In the genomic region with DNA sequence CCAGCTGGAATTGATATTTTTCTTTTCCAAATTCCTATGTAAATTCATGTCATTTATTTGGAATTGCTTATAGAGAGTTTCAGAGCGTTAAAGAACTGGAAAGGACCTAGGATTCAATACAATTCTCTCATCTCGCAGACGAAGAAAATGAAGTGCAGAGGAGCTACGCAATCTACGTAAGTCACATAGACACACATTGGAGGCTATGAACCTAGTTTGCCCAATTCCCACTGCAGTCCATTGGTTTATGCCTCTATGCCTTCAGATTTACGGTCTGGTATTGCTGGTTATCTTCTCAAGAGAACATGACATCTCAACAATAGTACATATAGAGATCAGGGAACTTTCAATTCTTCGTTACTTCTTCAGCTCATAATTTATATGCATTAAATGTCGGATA, we compare ENCODE assay signal across 8 cellular contexts. TPM values are rescaled to one million over a fixed set of nuclear protein-coding genes. Genes with fewer than 3 reads are reported as not detected.
DNase-seq lines count a peak whose midpoint lies in the region; ATAC-seq and TF ChIP-seq lines count a peak whose summit lies in the region.

No MANE protein-coding gene starts in this region.

- peak overlapping the region; percentile 94 for H3K4me3 Mint-ChIP-seq in T-helper 2 cell treated with Interferon-gamma antibody and Interleukin-4, amounts not matched to agents 5 μg/mL and 100 μg/mL, for 36 hours
- H3K4me3 Mint-ChIP-seq in activated CD8-positive, alpha-beta T cell treated with anti-CD3 and anti-CD28 coated beads for 36 hours: peak overlapping the region; percentile 97
- H3K4me3 Mint-ChIP-seq in glutamatergic neuron (ENCODE audit: unreplicated experiment): peak overlapping the region; percentile 86
- H3K4me3 Mint-ChIP-seq in stimulated activated naive B cell treated with anti-CD40 and anti-IgM and Interleukin-4, amounts not matched to agents 10 μg/mL and 1 μg/mL and 100 μg/mL, for 72 hours: peak overlapping the region; percentile 95 to 97

- DNase-seq in T-helper 2 cell treated with Interferon-gamma antibody and Interleukin-4, amounts not matched to agents 5 μg/mL and 100 μg/mL, for 36 hours (ENCODE audit: low spot score): no peak
- no peak for DNase-seq in T-helper 2 cell
- no peak for DNase-seq in activated CD8-positive, alpha-beta T cell treated with anti-CD3 and anti-CD28 coated beads for 36 hours
- DNase-seq in glutamatergic neuron: no peak
- no peak for DNase-seq in stimulated activated naive B cell treated with anti-CD40 and anti-IgM and Interleukin-4, amounts not matched to agents 10 μg/mL and 1 μg/mL and 100 μg/mL, for 72 hours
- no peak for DNase-seq in islet precursor cell
- no peak for DNase-seq in NCI-H1694 treated with DMSO at 0.1 percent for 48 hours (lab: John Stamatoyannopoulos, UW)
- DNase-seq in NCI-H1105 (lab: John Stamatoyannopoulos, UW): no peak

- CTCF ChIA-PET in activated CD8-positive, alpha-beta T cell treated with anti-CD3 and anti-CD28 coated beads for 36 hours (lab: Charles Lee): interaction anchor here (1.4 to 3.1 kb wide), 4 partner anchors 9 to 125 kb away, joined by 4 to 20 read pairs (median 5); no protein-coding TSS in a partner anchor

- TF ChIP-seq CTCF in activated CD8-positive, alpha-beta T cell treated with anti-CD3 and anti-CD28 coated beads for 36 hours (IDR thresholded peaks at IDR 0.05): no peak
- no peak for TF ChIP-seq CTCF in glutamatergic neuron (IDR thresholded peaks at IDR 0.05; ENCODE audit: partially characterized antibody, unreplicated experiment)

- intact Hi-C loops in activated CD8-positive, alpha-beta T cell treated with anti-CD3 and anti-CD28 coated beads for 36 hours (cut with micrococcal nuclease): loop anchor here (10.0 kb wide), 1 partner anchor 110 kb away; a partner anchor contains a TSS

- POLR2A ChIA-PET in activated CD8-positive, alpha-beta T cell treated with anti-CD3 and anti-CD28 coated beads for 36 hours (lab: Charles Lee): interaction anchor here (0.9 to 1.2 kb wide), 4 partner anchors 16 to 273 kb away, joined by 3 to 4 read pairs (median 3); a partner anchor contains a TSS

- ATAC-seq in activated CD8-positive, alpha-beta T cell treated with anti-CD3 and anti-CD28 coated beads for 36 hours: no peak
- ATAC-seq in stimulated activated naive B cell treated with anti-CD40 and anti-IgM and Interleukin-4, amounts not matched to agents 10 μg/mL and 1 μg/mL and 100 μg/mL, for 72 hours (replicated peaks): no peak

- no peaks in the 10 kb centered on the region for H3K36me3 Mint-ChIP-seq in T-helper 2 cell treated with Interferon-gamma antibody and Interleukin-4, amounts not matched to agents 5 μg/mL and 100 μg/mL, for 36 hours (ENCODE audit: low read depth)
- no peaks in the 10 kb centered on the region for H3K36me3 Mint-ChIP-seq in activated CD8-positive, alpha-beta T cell treated with anti-CD3 and anti-CD28 coated beads for 36 hours (ENCODE audit: low read depth)
- no peaks in the 10 kb centered on the region for H3K36me3 Mint-ChIP-seq in glutamatergic neuron (ENCODE audit: unreplicated experiment)
- no peaks in the 10 kb centered on the region for H3K36me3 Mint-ChIP-seq in stimulated activated naive B cell treated with anti-CD40 and anti-IgM and Interleukin-4, amounts not matched to agents 10 μg/mL and 1 μg/mL and 100 μg/mL, for 72 hours

- peaks cover 22% of the 10 kb centered on the region for H3K27me3 Mint-ChIP-seq in T-helper 2 cell treated with Interferon-gamma antibody and Interleukin-4, amounts not matched to agents 5 μg/mL and 100 μg/mL, for 36 hours (ENCODE audit: low read depth)
- H3K27me3 Mint-ChIP-seq in activated CD8-positive, alpha-beta T cell treated with anti-CD3 and anti-CD28 coated beads for 36 hours: no peaks in the 10 kb centered on the region
- peaks cover 5% of the 10 kb centered on the region for H3K27me3 Mint-ChIP-seq in glutamatergic neuron (ENCODE audit: unreplicated experiment)
- no peaks in the 10 kb centered on the region for H3K27me3 Mint-ChIP-seq in stimulated activated naive B cell treated with anti-CD40 and anti-IgM and Interleukin-4, amounts not matched to agents 10 μg/mL and 1 μg/mL and 100 μg/mL, for 72 hours

- H3K27ac Mint-ChIP-seq in T-helper 2 cell treated with Interferon-gamma antibody and Interleukin-4, amounts not matched to agents 5 μg/mL and 100 μg/mL, for 36 hours: peak overlapping the region; percentile 91
- H3K27ac Mint-ChIP-seq in activated CD8-positive, alpha-beta T cell treated with anti-CD3 and anti-CD28 coated beads for 36 hours: no peak overlapping the region
- no peak overlapping the region for H3K27ac Mint-ChIP-seq in glutamatergic neuron (ENCODE audit: unreplicated experiment)
- H3K27ac Mint-ChIP-seq in stimulated activated naive B cell treated with anti-CD40 and anti-IgM and Interleukin-4, amounts not matched to agents 10 μg/mL and 1 μg/mL and 100 μg/mL, for 72 hours: peak overlapping the region; percentile 42

- peaks cover 24% of the 10 kb centered on the region for H3K4me1 Mint-ChIP-seq in T-helper 2 cell treated with Interferon-gamma antibody and Interleukin-4, amounts not matched to agents 5 μg/mL and 100 μg/mL, for 36 hours (ENCODE audit: low read depth)
- H3K4me1 Mint-ChIP-seq in activated CD8-positive, alpha-beta T cell treated with anti-CD3 and anti-CD28 coated beads for 36 hours (ENCODE audit: low read depth): peaks cover 24% of the 10 kb centered on the region
- H3K4me1 Mint-ChIP-seq in glutamatergic neuron (ENCODE audit: low read depth, unreplicated experiment): peaks cover 11% of the 10 kb centered on the region
- peaks cover 12 to 27% of the 10 kb centered on the region in 2 donors for H3K4me1 Mint-ChIP-seq in stimulated activated naive B cell treated with anti-CD40 and anti-IgM and Interleukin-4, amounts not matched to agents 10 μg/mL and 1 μg/mL and 100 μg/mL, for 72 hours

- H3K9me3 Mint-ChIP-seq in T-helper 2 cell treated with Interferon-gamma antibody and Interleukin-4, amounts not matched to agents 5 μg/mL and 100 μg/mL, for 36 hours: no peaks in the 10 kb centered on the region
- H3K9me3 Mint-ChIP-seq in activated CD8-positive, alpha-beta T cell treated with anti-CD3 and anti-CD28 coated beads for 36 hours: no peaks in the 10 kb centered on the region
- H3K9me3 Mint-ChIP-seq in glutamatergic neuron (ENCODE audit: unreplicated experiment): peaks cover 7% of the 10 kb centered on the region
- no peaks in the 10 kb centered on the region for H3K9me3 Mint-ChIP-seq in stimulated activated naive B cell treated with anti-CD40 and anti-IgM and Interleukin-4, amounts not matched to agents 10 μg/mL and 1 μg/mL and 100 μg/mL, for 72 hours

RNA-seq across cellular contexts. Expression of a gene that starts 1.0 kb away (rescaled TPM):
- 10 to 100 TPM; 21.4 to 24.3 TPM for total RNA-seq in activated CD8-positive, alpha-beta T cell treated with anti-CD3 and anti-CD28 coated beads for 36 hours
- 33.8 TPM for total RNA-seq in glutamatergic neuron (ENCODE audit: unreplicated experiment)

Comparison
In these comparisons a context has a peak if more than half of its experiments do, and no peak if none do; other contexts are left out.
1. H3K27ac Mint-ChIP-seq: peak in T-helper 2 cell treated with Interferon-gamma antibody and Interleukin-4, amounts not matched to agents 5 μg/mL and 100 μg/mL, for 36 hours (single experiment) and stimulated activated naive B cell treated with anti-CD40 and anti-IgM and Interleukin-4, amounts not matched to agents 10 μg/mL and 1 μg/mL and 100 μg/mL, for 72 hours (single experiment); none in activated CD8-positive, alpha-beta T cell treated with anti-CD3 and anti-CD28 coated beads for 36 hours (single experiment) and glutamatergic neuron (single experiment).
2. Peak in every context shown above with its lines, with median percentiles within 50 percentile points of each other: H3K4me3 Mint-ChIP-seq.